Comparison of ENCODE assay signal across 17 cellular contexts in the genomic region with DNA sequence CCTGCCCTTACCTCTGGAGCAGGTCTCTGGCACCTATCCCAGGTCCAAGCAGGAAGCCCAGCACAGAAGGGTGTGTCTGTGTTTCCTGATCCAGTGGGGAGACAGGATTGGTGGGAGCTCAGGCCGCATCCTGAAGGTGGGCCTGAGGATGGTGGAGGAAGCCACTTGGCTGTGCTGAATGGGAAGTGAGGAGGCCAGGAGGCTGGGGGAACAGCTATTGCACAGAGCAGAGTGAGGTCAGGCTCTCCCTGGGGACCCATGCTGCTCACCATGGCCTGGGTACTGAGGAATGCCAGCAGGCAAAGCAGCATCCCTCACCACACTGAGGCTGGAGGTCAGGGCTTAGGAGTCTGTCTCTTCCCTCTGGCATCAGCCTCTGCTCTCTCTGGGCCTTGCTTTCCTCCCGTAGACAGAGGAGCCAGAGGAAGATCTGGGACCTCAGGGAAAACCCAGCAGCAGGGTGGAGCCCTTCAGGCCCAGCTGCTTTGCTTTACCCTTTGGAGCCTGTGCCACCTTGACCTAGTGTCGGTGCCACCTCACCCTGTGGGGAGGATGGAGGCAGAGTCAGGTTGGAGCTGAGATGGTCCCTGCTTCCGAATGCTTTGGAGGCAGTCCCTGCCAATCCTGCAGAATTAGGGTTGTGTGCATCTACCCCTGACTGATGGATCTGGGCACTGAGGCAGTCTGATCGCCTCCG. TPM values are rescaled to one million over a fixed set of nuclear protein-coding genes. Genes with fewer than 3 reads are reported as not detected.
DNase-seq lines count a peak whose midpoint lies in the region; ATAC-seq, FAIRE-seq and TF ChIP-seq lines count a peak whose summit lies in the region.
"Had no signal": no experiment of that assay in that cellular context is flagged by ENCODE, and none has a peak within 500 bp of the region (broad histone marks: within the 10 kb centered on the region; RNA-seq: fewer than 3 reads in every experiment).

No MANE protein-coding gene starts in this region.

- no peak overlapping the region for H2AFZ ChIP-seq in neuronal stem cell (ENCODE audit: low read length)
- H2AFZ ChIP-seq: neural progenitor cell had no signal

- H3K18ac ChIP-seq in neuronal stem cell (ENCODE audit: low read length): no peak overlapping the region

- H3K27me3 Mint-ChIP-seq in endodermal cell (ENCODE audit: insufficient read depth): no peaks in the 10 kb centered on the region

- H3K9ac ChIP-seq in endodermal cell (ENCODE audit: extremely low read depth, low read length, poor library complexity, severe bottlenecking): no peak overlapping the region
- H3K9ac ChIP-seq in neuronal stem cell (ENCODE audit: low read depth, low read length, poor library complexity): no peak overlapping the region
- H3K9ac ChIP-seq: neural progenitor cell had no signal

- H3K36me3 Mint-ChIP-seq in endodermal cell (ENCODE audit: low read depth): no peaks in the 10 kb centered on the region
- H3K36me3 Mint-ChIP-seq: neural progenitor cell, T-cell had no signal

- H3K4ac ChIP-seq in neuronal stem cell (ENCODE audit: low read length): no peak overlapping the region

- no peak overlapping the region for H4K91ac ChIP-seq in neuronal stem cell (ENCODE audit: low read depth, low read length, poor library complexity)

- no peaks in the 10 kb centered on the region for H3K27me3 ChIP-seq in endodermal cell (ENCODE audit: control insufficient read depth, insufficient read depth, low read length, poor library complexity, severe bottlenecking)
- peaks cover 0 to 4% (median 0%) of the 10 kb centered on the region in 3 experiments for H3K27me3 ChIP-seq in neuronal stem cell (ENCODE audit: control insufficient read depth in 3 of 3, insufficient read depth in 3 of 3, low read depth in 1 of 3, low read length in 3 of 3)
- no peaks in the 10 kb centered on the region for H3K27me3 ChIP-seq in left lung
- H3K27me3 ChIP-seq: neural progenitor cell had no signal

- H2AK5ac ChIP-seq in neuronal stem cell (ENCODE audit: low read depth, low read length): peak overlapping the region; percentile 9

- H3K36me3 ChIP-seq in endodermal cell (ENCODE audit: control insufficient read depth, insufficient read depth, low read length): no peaks in the 10 kb centered on the region
- H3K36me3 ChIP-seq in neuronal stem cell (replicated peaks in 1 of 2; ENCODE audit: control insufficient read depth in 2 of 2, insufficient read depth in 2 of 2, low read length in 2 of 2): no peaks in the 10 kb centered on the region
- H3K36me3 ChIP-seq in left lung: no peaks in the 10 kb centered on the region
- H3K36me3 ChIP-seq: neural progenitor cell had no signal

- H3K4me2 ChIP-seq in neuronal stem cell (ENCODE audit: insufficient read depth, low read length, poor library complexity, severe bottlenecking): no peak overlapping the region
- H3K4me2 ChIP-seq: neural progenitor cell had no signal

- H3K4me1 Mint-ChIP-seq in endodermal cell: no peaks in the 10 kb centered on the region

- no peak overlapping the region for H3K23ac ChIP-seq in neuronal stem cell (ENCODE audit: low read depth, low read length, poor library complexity)

- intact Hi-C loops in left lung (cut with DNase I): no loop called here

- ATAC-seq in HG03442 (IDR thresholded peaks at IDR 0.05; ENCODE audit: unreplicated experiment): no peak
- ATAC-seq in left lung: no peak
- ATAC-seq: T-cell had no signal

- 87 to 100% methylated on average over 5 to 6 of the region's 6 CpGs for WGBS in endodermal cell (ENCODE audit: insufficient coverage in 1 of 2, insufficient read length in 1 of 2), 2 experiments
- WGBS in neuronal stem cell (ENCODE audit: extremely low coverage in 2 of 2, insufficient read length in 2 of 2, insufficient replicate concordance in 1 of 2), 2 donors: no CpG with 5 or more reads among the region's 6 CpGs

- no peaks in the 10 kb centered on the region for H3K4me1 ChIP-seq in endodermal cell (ENCODE audit: control insufficient read depth, insufficient read depth, low read length)
- peaks cover 4% of the 10 kb centered on the region in 2 donors for H3K4me1 ChIP-seq in neuronal stem cell (ENCODE audit: control insufficient read depth in 2 of 2, insufficient read depth in 1 of 2, low read depth in 1 of 2, low read length in 2 of 2)
- peaks cover 0 to 12% of the 10 kb centered on the region in 2 donors for H3K4me1 ChIP-seq in left lung
- H3K4me1 ChIP-seq: neural progenitor cell had no signal

- DNase-seq in 8988T (peak; percentile 8), HTR-8/SVneo (ENCODE audit: insufficient read length, low spot score) (no peak), endodermal cell (peak; percentile 41), neuronal stem cell (ENCODE audit: low spot score) (no peak), NCI-H1105 treated with DMSO at 0.1 percent for 48 hours (lab: John Stamatoyannopoulos, UW) (no peak), left lung (no peak)
- no peak for DNase-seq in activated CD4-positive, alpha-beta T cell treated with anti-CD3 and anti-CD28 coated beads, Interleukin-2, amount 50 U/mL, for 48 hours
- DNase-seq: activated CD4-positive, CD25-positive, alpha-beta regulatory T cell; activated T-cell treated with anti-CD3 and anti-CD28 coated beads for 4 hours; cortex of kidney; DMS153; NCI-H1417; NCI-H2227 treated with DMSO at 0.1 percent for 48 hours had no signal

- TF ChIP-seq CTCF in endodermal cell (conservative IDR thresholded peaks at IDR 0.05): no peak
- TF ChIP-seq CTCF in left lung (IDR thresholded peaks at IDR 0.05): no peak

- H3K27ac Mint-ChIP-seq in endodermal cell: no peak overlapping the region
- H3K27ac Mint-ChIP-seq: neural progenitor cell; stimulated activated naive CD8-positive, alpha-beta T cell treated with anti-CD3 and anti-CD28 coated beads, Interleukin-15, Interleukin-2, amounts not matched to agents 100 ng/mL and 50 ng/mL, for 24 hours; T-cell had no signal

- no peak overlapping the region for H2BK5ac ChIP-seq in neuronal stem cell (ENCODE audit: low read length)

- no peaks in the 10 kb centered on the region for H3K9me3 Mint-ChIP-seq in endodermal cell
- H3K9me3 Mint-ChIP-seq: neural progenitor cell; stimulated activated naive CD8-positive, alpha-beta T cell treated with anti-CD3 and anti-CD28 coated beads, Interleukin-15, Interleukin-2, amounts not matched to agents 100 ng/mL and 50 ng/mL, for 24 hours; T-cell had no signal

- no peak overlapping the region for H2BK15ac ChIP-seq in neuronal stem cell (ENCODE audit: low read length)

- H3K14ac ChIP-seq in neuronal stem cell (ENCODE audit: low read length): no peak overlapping the region

- FAIRE-seq in HTR-8/SVneo (lab: Jason Lieb, UNC): peak; percentile 54

- no peak overlapping the region for H2BK120ac ChIP-seq in neuronal stem cell (ENCODE audit: low read depth, low read length)

- H3K4me3 Mint-ChIP-seq in endodermal cell: no peak overlapping the region
- H3K4me3 Mint-ChIP-seq: neural progenitor cell; stimulated activated naive CD8-positive, alpha-beta T cell treated with anti-CD3 and anti-CD28 coated beads, Interleukin-15, Interleukin-2, amounts not matched to agents 100 ng/mL and 50 ng/mL, for 24 hours; T-cell had no signal

- no peak overlapping the region for H4K8ac ChIP-seq in neuronal stem cell (ENCODE audit: low read depth, low read length)

- H3K4me3 ChIP-seq in endodermal cell (ENCODE audit: low read length): no peak overlapping the region
- H3K4me3 ChIP-seq in neuronal stem cell (ENCODE audit: low read length in 2 of 2): no peak overlapping the region
- no peak overlapping the region for H3K4me3 ChIP-seq in left lung
- H3K4me3 ChIP-seq: neural progenitor cell had no signal

- H3K9me3 ChIP-seq in endodermal cell (ENCODE audit: control insufficient read depth, low read length) (no peaks in the 10 kb centered on the region), neuronal stem cell (replicated peaks in 1 of 2; ENCODE audit: control insufficient read depth in 2 of 2, insufficient read depth in 1 of 2, low read depth in 1 of 2, low read length in 2 of 2) (no peaks in the 10 kb centered on the region), left lung (no peaks in the 10 kb centered on the region)

- no peaks in the 10 kb centered on the region for H3K79me1 ChIP-seq in neuronal stem cell (ENCODE audit: low read depth, low read length)

- H3K27ac ChIP-seq in endodermal cell (ENCODE audit: low read depth, low read length): no peak overlapping the region
- H3K27ac ChIP-seq in neuronal stem cell (replicated peaks; ENCODE audit: low read length): no peak overlapping the region
- no peak overlapping the region for H3K27ac ChIP-seq in left lung
- H3K27ac ChIP-seq: neural progenitor cell had no signal

- no peak overlapping the region for H2BK12ac ChIP-seq in neuronal stem cell (ENCODE audit: low read length)

RNA-seq across cellular contexts. Expression of gene CDH23, which starts 39.0 kb away (rescaled TPM):
- total RNA-seq in endodermal cell: 1 to 10 TPM; 2.1 to 4.2 TPM
- polyA plus RNA-seq in endodermal cell (2013, experiment 1 of 2): 9.2 TPM
- 10.8 TPM for polyA plus RNA-seq in endodermal cell (2013, experiment 2 of 2)
- 1.6 TPM for polyA plus RNA-seq in neuronal stem cell (2013, experiment 1 of 2)
- polyA plus RNA-seq in neuronal stem cell (2013, experiment 2 of 2): 1.8 TPM
- total RNA-seq in left lung: 10 to 100 TPM; 22.4 to 22.8 TPM

Comparison
In these comparisons a context has a peak if more than half of its experiments do, and no peak if none do; other contexts are left out.
1. DNase-seq: peak in 8988T (single experiment) and endodermal cell (single experiment); none in HTR-8/SVneo (single experiment), neuronal stem cell (single experiment), NCI-H1105 treated with DMSO at 0.1 percent for 48 hours (single experiment), activated CD4-positive, alpha-beta T cell treated with anti-CD3 and anti-CD28 coated beads, Interleukin-2, amount 50 U/mL, for 48 hours (0 of 2) and left lung (0 of 2).
2. RNA of gene CDH23, which starts 39.0 kb away (total RNA-seq): 22.4 to 22.8 TPM in left lung; 2.1 to 4.2 TPM in endodermal cell; every median in the first group is over 4 times any median in the second.